In the genomic region with DNA sequence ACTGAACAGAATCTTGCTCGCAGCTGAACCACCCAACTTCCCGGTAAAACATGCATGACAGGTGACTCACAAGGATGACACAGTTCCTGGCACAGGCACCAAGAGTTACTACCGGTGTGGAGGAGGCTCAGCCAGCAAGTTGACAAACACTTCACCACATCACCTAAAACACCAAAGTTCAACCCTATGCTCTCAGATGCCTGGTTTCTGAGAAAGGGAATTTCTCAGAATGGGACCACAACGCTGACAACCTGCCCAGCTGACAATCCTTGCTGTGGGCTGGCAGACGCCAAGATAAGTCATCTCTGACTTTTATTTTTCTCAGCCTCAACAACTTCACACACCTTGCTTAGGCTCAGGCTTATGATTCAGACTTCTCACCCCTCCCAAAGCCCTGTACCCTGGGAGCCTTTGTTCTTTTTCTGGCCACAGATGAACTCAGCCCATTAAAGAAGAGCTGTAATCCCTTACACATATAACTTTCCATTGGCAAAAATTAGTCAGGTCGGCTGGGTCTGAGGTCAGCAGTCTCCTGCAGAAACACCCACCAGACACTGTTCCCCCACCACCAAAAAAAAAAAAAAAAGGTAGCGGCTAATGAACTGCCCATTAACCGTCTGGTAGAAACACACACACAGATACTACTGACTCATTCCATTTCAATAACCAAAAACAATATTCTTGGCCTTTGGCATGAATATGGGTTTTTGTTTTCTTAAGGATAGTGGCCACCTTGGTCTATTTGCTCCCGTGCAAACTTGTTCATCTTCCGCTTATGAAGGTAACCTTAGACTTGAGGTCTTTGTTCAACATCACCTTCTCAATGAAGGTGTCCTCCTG, we compare ENCODE assay signal across 8 cellular contexts. TPM values are rescaled to one million over a fixed set of nuclear protein-coding genes. Genes with fewer than 3 reads are reported as not detected.
DNase-seq lines count a peak whose midpoint lies in the region; ATAC-seq, FAIRE-seq and TF ChIP-seq lines count a peak whose summit lies in the region.

No MANE protein-coding gene starts in this region.

- no peaks in the 10 kb centered on the region for H3K4me1 ChIP-seq in kidney (ENCODE audit: control insufficient read depth in 1 of 2, insufficient read depth in 1 of 2, low read depth in 1 of 2, low read length in 2 of 2)

- peak; percentile 71 for DNase-seq in activated CD4-positive, alpha-beta T cell treated with anti-CD3 and anti-CD28 coated beads for 1 hour
- DNase-seq in chondrocyte (ENCODE audit: low spot score) (no peak), kidney (no peak), hippocampal formation (lab: John Stamatoyannopoulos, UW) (no peak), GM10248 (ENCODE audit: extremely low spot score) (no peak)
- peak; percentile 61 for DNase-seq in stimulated activated CD4-positive, alpha-beta T cell treated with anti-CD3 and anti-CD28 coated beads, Interleukin-12 subunit alpha, Interleukin-12 subunit beta, amount 100 ng/mL, for 4 hours

- H3K36me3 ChIP-seq in kidney (ENCODE audit: control insufficient read depth in 1 of 2, insufficient read depth in 2 of 2, low read length in 2 of 2): no peaks in the 10 kb centered on the region

- H3K4me1 Mint-ChIP-seq in chondrocyte (ENCODE audit: low read depth): peaks cover 25% of the 10 kb centered on the region

- no peak overlapping the region for H3K4me3 ChIP-seq in kidney (ENCODE audit: low read length in 2 of 2)

- peaks cover 4% of the 10 kb centered on the region for H3K9me3 Mint-ChIP-seq in chondrocyte (ENCODE audit: low read depth)

- H3K9ac ChIP-seq in kidney (ENCODE audit: low read length in 2 of 2): no peak overlapping the region

- peaks cover 1% of the 10 kb centered on the region for H3K36me3 Mint-ChIP-seq in chondrocyte (ENCODE audit: low read depth)

- POLR2A ChIA-PET in GM10248 (lab: Yijun Ruan, JAX): no interaction called here

- FAIRE-seq in kidney (lab: Jason Lieb, UNC): no peak

- no peak overlapping the region for H3K4me3 Mint-ChIP-seq in chondrocyte (ENCODE audit: unreplicated experiment)

- ATAC-seq in HG03045 (IDR thresholded peaks at IDR 0.05; ENCODE audit: unreplicated experiment) (peak; percentile 52), GM19328 (IDR thresholded peaks at IDR 0.05; ENCODE audit: unreplicated experiment) (no peak)

- CTCF ChIA-PET in GM10248 (lab: Yijun Ruan, JAX): no interaction called here

- TF ChIP-seq CTCF in chondrocyte (IDR thresholded peaks at IDR 0.05) (no peak), kidney (IDR thresholded peaks at IDR 0.05; ENCODE audit: borderline replicate concordance, extremely low read depth, insufficient read depth) (no peak), GM10248 (IDR thresholded peaks at IDR 0.05; ENCODE audit: control extremely low read depth, extremely low read depth, low read depth, missing control alignments) (no peak)

- H3K9me3 ChIP-seq in kidney (ENCODE audit: control insufficient read depth in 1 of 2, low read length in 2 of 2): no peaks in the 10 kb centered on the region

- H3K27ac ChIP-seq in kidney (ENCODE audit: low read depth in 2 of 2, low read length in 2 of 2): no peak overlapping the region

- intact Hi-C loops in kidney (cut with DNase I): no loop called here

- peak overlapping the region; percentile 19 for H3K27ac Mint-ChIP-seq in chondrocyte (ENCODE audit: unreplicated experiment)

- H3K27me3 Mint-ChIP-seq in chondrocyte (ENCODE audit: low read depth): no peaks in the 10 kb centered on the region

RNA-seq across cellular contexts. Expression of gene TIAM1, which starts 10.8 kb away (rescaled TPM):
- total RNA-seq in chondrocyte (6.6 to 8.2 TPM (median 7.7 TPM) in 3 replicates), kidney (30.0 TPM)
- 4.6 TPM for polyA plus RNA-seq in kidney (ENCODE audit: insufficient read depth, low read depth, low replicate concordance)

Comparison
In these comparisons a context has a peak if more than half of its experiments do, and no peak if none do; other contexts are left out.
1. DNase-seq: peak in activated CD4-positive, alpha-beta T cell treated with anti-CD3 and anti-CD28 coated beads for 1 hour (single experiment) and stimulated activated CD4-positive, alpha-beta T cell treated with anti-CD3 and anti-CD28 coated beads, Interleukin-12 subunit alpha, Interleukin-12 subunit beta, amount 100 ng/mL, for 4 hours (single experiment); none in chondrocyte (single experiment), kidney (single experiment), hippocampal formation (0 of 2) and GM10248 (single experiment).